34 cellular contexts compared by ENCODE assay signal in genomic region chr15:61374848-61375247, GRCh38.
"Had no signal": no experiment of that assay in that cellular context is flagged by ENCODE, and none has a peak within 500 bp of the region (broad histone marks: within the 10 kb centered on the region; RNA-seq: fewer than 3 reads in every experiment).

No MANE protein-coding gene starts in this region.

- H3K36me3 ChIP-seq: MG63 had no signal

- H3K4me3 ChIP-seq: MG63 had no signal

- DNase-seq: Karpas-422, Kasumi-1, MG63, MM.1S, MV-4-11, NCI-H1048, NCI-H1092, NCI-H1092 treated with DMSO at 0.1 percent for 48 hours, NCI-H1105, NCI-H1105 treated with DMSO at 0.1 percent for 48 hours, NCI-H1417, NCI-H1417 treated with DMSO at 0.1 percent for 48 hours, NCI-H1436, NCI-H1436 treated with DMSO at 0.1 percent for 48 hours, NCI-H1694, NCI-H1694 treated with DMSO at 0.1 percent for 48 hours, NCI-H187, NCI-H187 treated with DMSO at 0.1 percent for 48 hours, NCI-H1930, NCI-H2029, NCI-H2029 treated with DMSO at 0.1 percent for 48 hours, NCI-H2081, NCI-H2081 treated with DMSO at 0.1 percent for 48 hours, NCI-H2107, NCI-H2171, NCI-H2171 treated with DMSO at 0.1 percent for 48 hours, NCI-H2227 treated with DMSO at 0.1 percent for 48 hours, NCI-H226, NCI-H345, NCI-H446, NCI-H446 treated with DMSO at 0.1 percent for 48 hours, NCI-H510A, NCI-H510A treated with DMSO at 0.1 percent for 48 hours, NCI-H524 had no signal

- H3K9me3 ChIP-seq: MG63 had no signal

- H3K27me3 ChIP-seq: MG63 had no signal
